Comparison of ENCODE assay signal across 20 cellular contexts in the genomic region with DNA sequence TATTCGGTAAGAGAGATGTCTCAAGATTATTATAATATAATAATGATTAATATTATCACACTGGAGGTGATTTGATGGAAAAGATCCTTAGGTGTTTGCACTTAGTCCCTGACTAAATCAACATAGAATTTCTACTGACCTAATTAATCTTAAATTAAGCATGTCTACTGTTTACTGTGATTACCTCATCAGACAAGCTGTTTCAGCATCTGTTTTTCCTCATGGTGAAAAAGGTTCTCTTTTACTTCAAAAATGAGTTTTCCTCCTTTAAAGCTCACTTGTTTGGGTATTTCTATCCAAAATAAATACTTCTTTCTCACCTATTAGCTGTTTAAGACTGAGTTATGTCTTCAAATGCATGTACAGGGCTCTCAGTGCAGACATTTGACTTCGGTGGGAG.
"Had no signal": no experiment of that assay in that cellular context is flagged by ENCODE, and none has a peak within 500 bp of the region (broad histone marks: within the 10 kb centered on the region; RNA-seq: fewer than 3 reads in every experiment).

No MANE protein-coding gene starts in this region.

- DNase-seq: dermis blood vessel endothelial cell; effector memory CD4-positive, alpha-beta T cell; gastrocnemius medialis; head of caudate nucleus; kidney; left cardiac atrium; left lung; mesenchymal stem cell; midbrain; naive thymus-derived CD4-positive, alpha-beta T cell; right lobe of liver; small intestine; stimulated activated CD4-positive, alpha-beta T cell treated with anti-CD3 and anti-CD28 coated beads, Interleukin-15, amount 100 ng/mL, for 24 hours; stimulated activated CD4-positive, alpha-beta T cell treated with anti-CD3 and anti-CD28 coated beads, Interleukin-4, amount 100 ng/mL, for 1 hour; stimulated activated CD8-positive, alpha-beta memory T cell treated with anti-CD3 and anti-CD28 coated beads, Interleukin-4, amount 100 ng/mL, for 48 hours; stimulated activated naive CD4-positive, alpha-beta T cell; stimulated activated naive CD8-positive, alpha-beta T cell treated with anti-CD3 and anti-CD28 coated beads, Interleukin-15, amount 100 ng/mL, for 72 hours; transverse colon; upper lobe of right lung; uterus had no signal

- ATAC-seq: gastrocnemius medialis; left cardiac atrium; left lung; naive thymus-derived CD4-positive, alpha-beta T cell; right lobe of liver; stimulated activated naive CD8-positive, alpha-beta T cell treated with anti-CD3 and anti-CD28 coated beads, Interleukin-15, amount 100 ng/mL, for 72 hours; upper lobe of right lung had no signal
